ENCODE assay signal across 1 cellular context in the genomic region with DNA sequence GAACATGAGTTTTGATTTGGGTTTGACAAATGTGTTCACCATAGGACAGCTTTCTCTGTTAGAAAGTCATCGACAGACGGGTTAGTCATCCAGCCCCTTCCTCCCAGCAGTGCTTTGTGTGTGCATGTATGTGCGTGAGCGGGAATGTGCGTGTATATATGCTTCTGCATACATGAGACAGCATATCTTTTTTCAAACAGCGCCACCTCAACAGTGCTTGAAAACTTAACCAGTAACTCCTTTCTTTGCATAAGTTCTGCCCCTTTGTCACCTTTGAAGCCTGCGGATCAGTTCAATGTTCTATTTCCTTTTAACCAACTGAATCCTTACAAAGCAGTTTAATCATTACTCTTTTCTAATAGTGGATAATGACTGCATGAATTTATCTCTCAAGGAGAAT.
TF ChIP-seq lines count a peak whose summit lies in the region.

No MANE protein-coding gene starts in this region.

TF ChIP-seq in GM23338, 12 proteins besides CTCF, POLR2A, EP300 and RAD21 (continued from another document):
- TF ChIP-seq, protein P1, sequence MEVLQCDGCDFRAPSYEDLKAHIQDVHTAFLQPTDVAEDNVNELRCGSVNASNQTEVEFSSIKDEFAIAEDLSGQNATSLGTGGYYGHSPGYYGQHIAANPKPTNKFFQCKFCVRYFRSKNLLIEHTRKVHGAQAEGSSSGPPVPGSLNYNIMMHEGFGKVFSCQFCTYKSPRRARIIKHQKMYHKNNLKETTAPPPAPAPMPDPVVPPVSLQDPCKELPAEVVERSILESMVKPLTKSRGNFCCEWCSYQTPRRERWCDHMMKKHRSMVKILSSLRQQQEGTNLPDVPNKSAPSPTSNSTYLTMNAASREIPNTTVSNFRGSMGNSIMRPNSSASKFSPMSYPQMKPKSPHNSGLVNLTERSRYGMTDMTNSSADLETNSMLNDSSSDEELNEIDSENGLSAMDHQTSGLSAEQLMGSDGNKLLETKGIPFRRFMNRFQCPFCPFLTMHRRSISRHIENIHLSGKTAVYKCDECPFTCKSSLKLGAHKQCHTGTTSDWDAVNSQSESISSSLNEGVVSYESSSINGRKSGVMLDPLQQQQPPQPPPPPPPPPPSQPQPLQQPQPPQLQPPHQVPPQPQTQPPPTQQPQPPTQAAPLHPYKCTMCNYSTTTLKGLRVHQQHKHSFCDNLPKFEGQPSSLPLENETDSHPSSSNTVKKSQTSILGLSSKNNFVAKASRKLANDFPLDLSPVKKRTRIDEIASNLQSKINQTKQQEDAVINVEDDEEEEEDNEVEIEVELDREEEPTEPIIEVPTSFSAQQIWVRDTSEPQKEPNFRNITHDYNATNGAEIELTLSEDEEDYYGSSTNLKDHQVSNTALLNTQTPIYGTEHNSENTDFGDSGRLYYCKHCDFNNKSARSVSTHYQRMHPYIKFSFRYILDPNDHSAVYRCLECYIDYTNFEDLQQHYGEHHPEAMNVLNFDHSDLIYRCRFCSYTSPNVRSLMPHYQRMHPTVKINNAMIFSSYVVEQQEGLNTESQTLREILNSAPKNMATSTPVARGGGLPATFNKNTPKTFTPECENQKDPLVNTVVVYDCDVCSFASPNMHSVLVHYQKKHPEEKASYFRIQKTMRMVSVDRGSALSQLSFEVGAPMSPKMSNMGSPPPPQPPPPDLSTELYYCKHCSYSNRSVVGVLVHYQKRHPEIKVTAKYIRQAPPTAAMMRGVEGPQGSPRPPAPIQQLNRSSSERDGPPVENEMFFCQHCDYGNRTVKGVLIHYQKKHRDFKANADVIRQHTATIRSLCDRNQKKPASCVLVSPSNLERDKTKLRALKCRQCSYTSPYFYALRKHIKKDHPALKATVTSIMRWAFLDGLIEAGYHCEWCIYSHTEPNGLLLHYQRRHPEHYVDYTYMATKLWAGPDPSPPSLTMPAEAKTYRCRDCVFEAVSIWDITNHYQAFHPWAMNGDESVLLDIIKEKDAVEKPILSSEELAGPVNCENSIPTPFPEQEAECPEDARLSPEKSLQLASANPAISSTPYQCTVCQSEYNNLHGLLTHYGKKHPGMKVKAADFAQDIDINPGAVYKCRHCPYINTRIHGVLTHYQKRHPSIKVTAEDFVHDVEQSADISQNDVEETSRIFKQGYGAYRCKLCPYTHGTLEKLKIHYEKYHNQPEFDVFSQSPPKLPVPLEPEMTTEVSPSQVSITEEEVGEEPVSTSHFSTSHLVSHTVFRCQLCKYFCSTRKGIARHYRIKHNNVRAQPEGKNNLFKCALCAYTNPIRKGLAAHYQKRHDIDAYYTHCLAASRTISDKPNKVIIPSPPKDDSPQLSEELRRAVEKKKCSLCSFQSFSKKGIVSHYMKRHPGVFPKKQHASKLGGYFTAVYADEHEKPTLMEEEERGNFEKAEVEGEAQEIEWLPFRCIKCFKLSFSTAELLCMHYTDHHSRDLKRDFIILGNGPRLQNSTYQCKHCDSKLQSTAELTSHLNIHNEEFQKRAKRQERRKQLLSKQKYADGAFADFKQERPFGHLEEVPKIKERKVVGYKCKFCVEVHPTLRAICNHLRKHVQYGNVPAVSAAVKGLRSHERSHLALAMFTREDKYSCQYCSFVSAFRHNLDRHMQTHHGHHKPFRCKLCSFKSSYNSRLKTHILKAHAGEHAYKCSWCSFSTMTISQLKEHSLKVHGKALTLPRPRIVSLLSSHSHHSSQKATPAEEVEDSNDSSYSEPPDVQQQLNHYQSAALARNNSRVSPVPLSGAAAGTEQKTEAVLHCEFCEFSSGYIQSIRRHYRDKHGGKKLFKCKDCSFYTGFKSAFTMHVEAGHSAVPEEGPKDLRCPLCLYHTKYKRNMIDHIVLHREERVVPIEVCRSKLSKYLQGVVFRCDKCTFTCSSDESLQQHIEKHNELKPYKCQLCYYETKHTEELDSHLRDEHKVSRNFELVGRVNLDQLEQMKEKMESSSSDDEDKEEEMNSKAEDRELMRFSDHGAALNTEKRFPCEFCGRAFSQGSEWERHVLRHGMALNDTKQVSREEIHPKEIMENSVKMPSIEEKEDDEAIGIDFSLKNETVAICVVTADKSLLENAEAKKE (CRISPR knock-in tag; IDR thresholded peaks at IDR 0.05), result no peak
- TF ChIP-seq NANOG (IDR thresholded peaks at IDR 0.05; ENCODE audit: borderline replicate concordance) (no peak), POLR2AphosphoS5 (IDR thresholded peaks at IDR 0.05; ENCODE audit: low read depth) (no peak), ZNF331 (CRISPR knock-in tag; IDR thresholded peaks at IDR 0.05; ENCODE audit: low read depth) (no peak), ZNF114 (CRISPR knock-in tag; IDR thresholded peaks at IDR 0.05) (no peak)
- TF ChIP-seq, protein P2, sequence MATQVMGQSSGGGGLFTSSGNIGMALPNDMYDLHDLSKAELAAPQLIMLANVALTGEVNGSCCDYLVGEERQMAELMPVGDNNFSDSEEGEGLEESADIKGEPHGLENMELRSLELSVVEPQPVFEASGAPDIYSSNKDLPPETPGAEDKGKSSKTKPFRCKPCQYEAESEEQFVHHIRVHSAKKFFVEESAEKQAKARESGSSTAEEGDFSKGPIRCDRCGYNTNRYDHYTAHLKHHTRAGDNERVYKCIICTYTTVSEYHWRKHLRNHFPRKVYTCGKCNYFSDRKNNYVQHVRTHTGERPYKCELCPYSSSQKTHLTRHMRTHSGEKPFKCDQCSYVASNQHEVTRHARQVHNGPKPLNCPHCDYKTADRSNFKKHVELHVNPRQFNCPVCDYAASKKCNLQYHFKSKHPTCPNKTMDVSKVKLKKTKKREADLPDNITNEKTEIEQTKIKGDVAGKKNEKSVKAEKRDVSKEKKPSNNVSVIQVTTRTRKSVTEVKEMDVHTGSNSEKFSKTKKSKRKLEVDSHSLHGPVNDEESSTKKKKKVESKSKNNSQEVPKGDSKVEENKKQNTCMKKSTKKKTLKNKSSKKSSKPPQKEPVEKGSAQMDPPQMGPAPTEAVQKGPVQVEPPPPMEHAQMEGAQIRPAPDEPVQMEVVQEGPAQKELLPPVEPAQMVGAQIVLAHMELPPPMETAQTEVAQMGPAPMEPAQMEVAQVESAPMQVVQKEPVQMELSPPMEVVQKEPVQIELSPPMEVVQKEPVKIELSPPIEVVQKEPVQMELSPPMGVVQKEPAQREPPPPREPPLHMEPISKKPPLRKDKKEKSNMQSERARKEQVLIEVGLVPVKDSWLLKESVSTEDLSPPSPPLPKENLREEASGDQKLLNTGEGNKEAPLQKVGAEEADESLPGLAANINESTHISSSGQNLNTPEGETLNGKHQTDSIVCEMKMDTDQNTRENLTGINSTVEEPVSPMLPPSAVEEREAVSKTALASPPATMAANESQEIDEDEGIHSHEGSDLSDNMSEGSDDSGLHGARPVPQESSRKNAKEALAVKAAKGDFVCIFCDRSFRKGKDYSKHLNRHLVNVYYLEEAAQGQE (IDR thresholded peaks at IDR 0.05; ENCODE audit: unreplicated experiment), result no peak
